ENCODE assay signal across 1 cellular context in genomic region chr16:66508914-66509496, GRCh38.
TF ChIP-seq lines count a peak whose summit lies in the region.

No MANE protein-coding gene starts in this region.

TF ChIP-seq in IMR-90, 13 proteins besides CTCF, POLR2A, EP300 and RAD21:
- TF ChIP-seq CEBPB (IDR thresholded peaks at IDR 0.05; ENCODE audit: low read depth, low read length) = no peak
- TF ChIP-seq RCOR1 (IDR thresholded peaks at IDR 0.05; ENCODE audit: insufficient replicate concordance, low read length) = no peak
TF ChIP-seq in IMR-90: peak in this region for 0.
